32 cellular contexts compared by ENCODE assay signal in the genomic region with DNA sequence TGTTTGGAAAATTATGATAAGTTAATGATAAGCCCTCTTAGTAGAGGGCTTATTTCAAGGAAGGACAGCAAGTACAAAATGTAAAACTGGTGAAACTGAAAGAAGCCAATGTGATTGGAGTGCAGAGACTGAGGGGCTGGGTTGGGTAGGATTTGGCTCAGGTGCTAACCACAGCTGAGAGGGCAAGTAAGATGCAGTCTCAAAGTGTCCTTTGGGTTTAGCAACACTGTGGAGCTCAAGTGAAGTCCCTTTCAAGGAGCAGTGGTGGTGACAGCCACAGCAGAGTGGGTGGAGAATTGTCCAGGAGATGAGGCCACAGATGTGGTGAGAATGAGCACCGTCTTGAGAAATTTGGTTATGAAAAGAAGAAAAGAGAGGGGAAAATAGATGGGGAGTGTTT.
"Had no signal": no experiment of that assay in that cellular context is flagged by ENCODE, and none has a peak within 500 bp of the region (broad histone marks: within the 10 kb centered on the region; RNA-seq: fewer than 3 reads in every experiment).

No MANE protein-coding gene starts in this region.

- H3K27ac ChIP-seq: ascending aorta, cardiac muscle cell, KMS-11, Peyer's patch, SJSA1 had no signal

- H3K4me1 Mint-ChIP-seq: activated CD4-positive, alpha-beta T cell treated with anti-CD3 and anti-CD28 coated beads for 36 hours had no signal

- H3K4me3 Mint-ChIP-seq: activated CD4-positive, alpha-beta memory T cell treated with anti-CD3 and anti-CD28 coated beads, Interleukin-2, amount 10 ng/mL, durations not matched to agents 7 days and 5 days; activated CD4-positive, alpha-beta T cell treated with anti-CD3 and anti-CD28 coated beads for 36 hours; activated naive CD8-positive, alpha-beta T cell; activated T-cell treated with anti-CD3 and anti-CD28 coated beads, Interleukin-2, amount 50 U/mL, for 24 hours; central memory CD8-positive, alpha-beta T cell; T-helper 1 cell treated with Interleukin-12 subunit alpha and Interleukin-12 subunit beta and Interleukin-4 antibody, amounts not matched to agents 30 μg/mL and 1 μg/mL, for 36 hours; T-helper 2 cell treated with Interferon-gamma antibody and Interleukin-4, amounts not matched to agents 5 μg/mL and 100 μg/mL, for 36 hours had no signal

- H3K4me3 ChIP-seq: ascending aorta, cardiac muscle cell, Peyer's patch, SJSA1 had no signal

- H3K27me3 Mint-ChIP-seq: activated CD4-positive, alpha-beta memory T cell treated with anti-CD3 and anti-CD28 coated beads, Interleukin-2, amount 10 ng/mL, durations not matched to agents 7 days and 5 days; activated CD4-positive, alpha-beta T cell treated with anti-CD3 and anti-CD28 coated beads for 36 hours; activated naive CD8-positive, alpha-beta T cell; activated T-cell treated with anti-CD3 and anti-CD28 coated beads, Interleukin-2, amount 50 U/mL, for 24 hours; central memory CD8-positive, alpha-beta T cell had no signal

- H3K4me2 ChIP-seq: KMS-11, SK-N-SH had no signal

- H3K4me1 ChIP-seq: ascending aorta, Peyer's patch, SJSA1 had no signal

- DNase-seq: activated CD4-positive, alpha-beta memory T cell treated with anti-CD3 and anti-CD28 coated beads, Interleukin-2, amount 10 ng/mL, durations not matched to agents 7 days and 5 days; activated CD4-positive, alpha-beta T cell treated with anti-CD3 and anti-CD28 coated beads for 36 hours; activated CD8-positive, alpha-beta memory T cell treated with anti-CD3 and anti-CD28 coated beads for 24 hours; activated gamma-delta T cell; activated naive CD4-positive, alpha-beta T cell treated with Interleukin-2 at 50 U/mL for 16 hours; activated T-cell treated with anti-CD3 and anti-CD28 coated beads, Interleukin-2, amount 50 U/mL, for 24 hours; amygdala; NCI-H1105; NCI-H1417 treated with DMSO at 0.1 percent for 48 hours; NCI-H187 treated with DMSO at 0.1 percent for 48 hours; NCI-H2081; NCI-H2171 treated with DMSO at 0.1 percent for 48 hours; NCI-H2227 treated with DMSO at 0.1 percent for 48 hours; NCI-H446 treated with DMSO at 0.1 percent for 48 hours; NCI-H524; NCI-H69; NK-92 treated with Interleukin-12 subunit alpha and Interleukin-12 subunit beta, amount 100 ng/mL, for 24 hours; PC-3; Peyer's patch; RPMI8226; SHP77 treated with DMSO at 0.1 percent for 48 hours; SK-N-SH had no signal

- H3K9me3 ChIP-seq: ascending aorta, Peyer's patch, SJSA1, SK-N-SH had no signal

- H3K27ac Mint-ChIP-seq: activated CD4-positive, alpha-beta memory T cell treated with anti-CD3 and anti-CD28 coated beads, Interleukin-2, amount 10 ng/mL, durations not matched to agents 7 days and 5 days; activated CD4-positive, alpha-beta T cell treated with anti-CD3 and anti-CD28 coated beads for 36 hours; activated naive CD8-positive, alpha-beta T cell; activated T-cell treated with anti-CD3 and anti-CD28 coated beads, Interleukin-2, amount 50 U/mL, for 24 hours; activated T-helper 2 cell treated with anti-CD3 and anti-CD28 coated beads, Interferon-gamma antibody, Interleukin-2, Interleukin-4, amounts not matched to agents 10 μg/mL and 5 μg/mL and 100 μg/mL, durations not matched to agents 14 hours and 24 hours and 36 hours; T-helper 1 cell treated with Interleukin-12 subunit alpha and Interleukin-12 subunit beta and Interleukin-4 antibody, amounts not matched to agents 30 μg/mL and 1 μg/mL, for 36 hours; T-helper 2 cell treated with Interferon-gamma antibody and Interleukin-4, amounts not matched to agents 5 μg/mL and 100 μg/mL, for 36 hours had no signal

- ATAC-seq: activated CD4-positive, alpha-beta T cell treated with anti-CD3 and anti-CD28 coated beads for 36 hours; activated CD4-positive, CD25-positive, alpha-beta regulatory T cell treated with anti-CD3 and anti-CD28 coated beads, Interleukin-2, amount 50 U/mL, for 24 hours; PC-3 had no signal

- H3K9ac ChIP-seq: KMS-11, SK-N-SH had no signal

- H3K36me3 ChIP-seq: ascending aorta, cardiac muscle cell, Peyer's patch, SJSA1 had no signal

- H3K9me2 ChIP-seq: SK-N-SH had no signal

- H3K9me3 Mint-ChIP-seq: activated CD4-positive, alpha-beta memory T cell treated with anti-CD3 and anti-CD28 coated beads, Interleukin-2, amount 10 ng/mL, durations not matched to agents 7 days and 5 days had no signal

- H3K27me3 ChIP-seq: ascending aorta, cardiac muscle cell, Peyer's patch, SJSA1 had no signal
